1 cellular context compared by ENCODE assay signal in the genomic region with DNA sequence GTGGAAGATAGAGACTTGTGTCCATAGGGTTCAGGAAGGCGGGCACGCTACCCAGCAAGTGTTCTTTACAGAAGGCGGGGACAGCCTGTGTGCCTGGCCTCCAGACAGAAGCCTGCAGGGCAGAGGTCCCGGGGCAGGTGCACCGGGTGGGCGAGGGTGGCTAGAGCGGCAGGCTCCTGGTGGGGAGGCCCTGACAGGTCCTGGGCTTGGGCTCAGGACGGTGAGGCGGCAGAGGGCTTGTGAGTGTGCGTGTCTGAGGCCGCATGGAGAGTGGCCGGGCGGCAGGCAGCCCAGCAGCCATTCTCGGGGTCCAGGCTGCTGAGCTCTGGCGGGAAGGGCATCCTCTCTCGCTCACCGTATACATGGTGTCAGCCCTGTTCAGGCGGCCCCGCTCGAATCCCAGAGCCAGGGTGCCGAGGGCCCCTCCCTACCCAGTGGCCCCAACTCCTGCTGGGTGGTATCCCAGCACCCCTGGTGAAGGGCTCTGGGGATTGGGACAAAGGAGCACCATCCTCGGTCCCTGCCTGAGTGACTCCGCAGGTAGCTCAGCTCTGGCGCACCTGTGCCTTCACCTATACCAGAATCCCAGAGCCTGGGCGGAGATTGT.
A peak's percentile ranks its signal among the peaks of the same experiment; 100 is the strongest.
TF ChIP-seq lines count a peak whose summit lies in the region.

No MANE protein-coding gene starts in this region.

TF ChIP-seq in H1, 55 proteins besides CTCF, POLR2A, EP300 and RAD21:
- TF ChIP-seq POLR2AphosphoS5 (IDR thresholded peaks at IDR 0.05; ENCODE audit: low read depth, low read length), result peak; percentile 25; the same call in 1 of the 2 replicates
- no peak for TF ChIP-seq MAFK (IDR thresholded peaks at IDR 0.05; ENCODE audit: low read depth, low read length)
